Comparison of ENCODE assay signal across 25 cellular contexts in genomic region chr11:4466168-4466891, GRCh38. TPM values are rescaled to one million over a fixed set of nuclear protein-coding genes. Genes with fewer than 3 reads are reported as not detected.
"Had no signal": no experiment of that assay in that cellular context is flagged by ENCODE, and none has a peak within 500 bp of the region (broad histone marks: within the 10 kb centered on the region; RNA-seq: fewer than 3 reads in every experiment).

No MANE protein-coding gene starts in this region.

- H3K27me3 Mint-ChIP-seq: type B pancreatic cell had no signal

- H3K27ac ChIP-seq: cardiac muscle cell, foreskin keratinocyte, left ventricle myocardium inferior, prostate gland, right atrium auricular region, testis had no signal

- H3K4me1 ChIP-seq: foreskin keratinocyte, left ventricle myocardium inferior, prostate gland, right atrium auricular region, testis had no signal

- H3K4me3 Mint-ChIP-seq: activated CD4-positive, alpha-beta T cell treated with anti-CD3 and anti-CD28 coated beads, Interleukin-2, amount 10 ng/mL, durations not matched to agents 24 days and 14 days; activated CD8-positive, alpha-beta T cell treated with anti-CD3 and anti-CD28 coated beads for 36 hours; activated naive CD8-positive, alpha-beta T cell treated with anti-CD3 and anti-CD28 coated beads, Interleukin-2, amount 10 ng/mL, durations not matched to agents 7 days and 5 days; effector memory CD8-positive, alpha-beta T cell; stimulated activated naive CD8-positive, alpha-beta T cell treated with anti-CD3 and anti-CD28 coated beads, Interleukin-15, amount 100 ng/mL, for 72 hours; type B pancreatic cell had no signal

- H3K36me3 Mint-ChIP-seq: type B pancreatic cell had no signal

- H3K36me3 ChIP-seq: cardiac muscle cell, left ventricle myocardium inferior, prostate gland, right atrium auricular region had no signal

- H3K27ac Mint-ChIP-seq: activated CD4-positive, alpha-beta T cell treated with anti-CD3 and anti-CD28 coated beads, Interleukin-2, amount 10 ng/mL, durations not matched to agents 24 days and 14 days; activated CD8-positive, alpha-beta T cell treated with anti-CD3 and anti-CD28 coated beads for 36 hours; activated naive CD8-positive, alpha-beta T cell treated with anti-CD3 and anti-CD28 coated beads, Interleukin-2, amount 10 ng/mL, durations not matched to agents 7 days and 5 days; activated T-helper 2 cell treated with anti-CD3 and anti-CD28 coated beads, Interferon-gamma antibody, Interleukin-2, Interleukin-4, amounts not matched to agents 10 μg/mL and 5 μg/mL and 100 μg/mL, durations not matched to agents 14 hours and 24 hours and 36 hours; effector memory CD8-positive, alpha-beta T cell; stimulated activated naive CD8-positive, alpha-beta T cell treated with anti-CD3 and anti-CD28 coated beads, Interleukin-15, amount 100 ng/mL, for 72 hours had no signal

- H3K27me3 ChIP-seq: cardiac muscle cell, foreskin keratinocyte, right atrium auricular region, testis had no signal

- H3K4me1 Mint-ChIP-seq: stimulated activated naive CD8-positive, alpha-beta T cell treated with anti-CD3 and anti-CD28 coated beads, Interleukin-15, amount 100 ng/mL, for 72 hours had no signal

- H3K9me3 ChIP-seq: prostate gland, testis had no signal

- DNase-seq: activated CD4-positive, alpha-beta T cell treated with anti-CD3 and anti-CD28 coated beads, Interleukin-2, amount 10 ng/mL, durations not matched to agents 24 days and 14 days; activated CD8-positive, alpha-beta T cell treated with anti-CD3 and anti-CD28 coated beads for 36 hours; activated naive CD4-positive, alpha-beta T cell treated with Interleukin-2 at 50 U/mL for 16 hours; activated naive CD8-positive, alpha-beta T cell treated with anti-CD3 and anti-CD28 coated beads, Interleukin-2, amount 10 ng/mL, durations not matched to agents 7 days and 5 days; activated T-cell treated with anti-CD3 and anti-CD28 coated beads, Interleukin-2, amount 50 U/mL, for 1 hour; amygdala; dermis blood vessel endothelial cell; effector memory CD8-positive, alpha-beta T cell; foreskin keratinocyte; glutamatergic neuron; left ventricle myocardium inferior; mammary epithelial cell; stimulated activated naive CD8-positive, alpha-beta T cell treated with anti-CD3 and anti-CD28 coated beads, Interleukin-15, amount 100 ng/mL, for 72 hours; T-helper 9 cell; testis had no signal

- H3K4me3 ChIP-seq: cardiac muscle cell, left ventricle myocardium inferior, prostate gland, right atrium auricular region, testis had no signal

RNA-seq across cellular contexts. Expression of gene OR52K1, which starts 16.1 kb away (rescaled TPM):
- total RNA-seq: activated CD4-positive, alpha-beta T cell treated with anti-CD3 and anti-CD28 coated beads, Interleukin-2, amount 10 ng/mL, durations not matched to agents 24 days and 14 days; activated CD8-positive, alpha-beta T cell treated with anti-CD3 and anti-CD28 coated beads for 36 hours; activated naive CD8-positive, alpha-beta T cell treated with anti-CD3 and anti-CD28 coated beads, Interleukin-2, amount 10 ng/mL, durations not matched to agents 7 days and 5 days; activated T-helper 2 cell treated with anti-CD3 and anti-CD28 coated beads, Interferon-gamma antibody, Interleukin-2, Interleukin-4, amounts not matched to agents 10 μg/mL and 5 μg/mL and 100 μg/mL, durations not matched to agents 14 hours and 24 hours and 36 hours; cardiac muscle cell; dermis blood vessel endothelial cell; fibroblast of lung; foreskin keratinocyte; kidney epithelial cell; left ventricle myocardium inferior; mammary epithelial cell; osteoblast; prostate gland; right atrium auricular region; skeletal muscle tissue had no signal
- polyA plus RNA-seq: cardiac muscle cell, fibroblast of lung, foreskin keratinocyte, mammary epithelial cell, neural cell had no signal

RNA-seq across cellular contexts. Expression of gene OR52K2, which starts 17.2 kb away (rescaled TPM):
- total RNA-seq: activated CD4-positive, alpha-beta T cell treated with anti-CD3 and anti-CD28 coated beads, Interleukin-2, amount 10 ng/mL, durations not matched to agents 24 days and 14 days; activated CD8-positive, alpha-beta T cell treated with anti-CD3 and anti-CD28 coated beads for 36 hours; activated naive CD8-positive, alpha-beta T cell treated with anti-CD3 and anti-CD28 coated beads, Interleukin-2, amount 10 ng/mL, durations not matched to agents 7 days and 5 days; activated T-helper 2 cell treated with anti-CD3 and anti-CD28 coated beads, Interferon-gamma antibody, Interleukin-2, Interleukin-4, amounts not matched to agents 10 μg/mL and 5 μg/mL and 100 μg/mL, durations not matched to agents 14 hours and 24 hours and 36 hours; cardiac muscle cell; dermis blood vessel endothelial cell; fibroblast of lung; foreskin keratinocyte; kidney epithelial cell; left ventricle myocardium inferior; mammary epithelial cell; osteoblast; prostate gland; right atrium auricular region; skeletal muscle tissue; testis had no signal
- polyA plus RNA-seq: cardiac muscle cell, fibroblast of lung, foreskin keratinocyte, mammary epithelial cell, neural cell had no signal
